13 cellular contexts compared by ENCODE assay signal in the genomic region with DNA sequence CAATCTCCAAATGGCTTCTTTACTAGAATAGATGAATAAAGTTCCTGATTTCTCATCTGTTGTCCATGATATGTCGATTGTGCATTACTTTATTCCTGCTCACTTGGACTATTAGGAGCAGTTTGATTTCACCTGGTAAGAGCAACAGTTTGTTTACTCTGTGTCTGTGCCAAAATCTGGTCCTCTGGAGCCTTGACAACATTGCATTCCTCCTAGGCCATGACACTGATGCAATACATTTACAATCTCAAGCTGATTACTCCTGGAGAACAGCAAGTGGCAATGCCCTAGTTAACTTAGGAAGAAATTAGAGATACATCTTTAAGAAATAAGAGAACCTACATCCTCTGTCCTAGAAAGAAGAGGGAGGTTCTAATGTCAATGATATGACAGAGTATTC.
DNase-seq lines count a peak whose midpoint lies in the region; ATAC-seq and TF ChIP-seq lines count a peak whose summit lies in the region.
"Had no signal": no experiment of that assay in that cellular context is flagged by ENCODE, and none has a peak within 500 bp of the region (broad histone marks: within the 10 kb centered on the region; RNA-seq: fewer than 3 reads in every experiment).

No MANE protein-coding gene starts in this region.

- TF ChIP-seq CTCF in LNCaP clone FGC (IDR thresholded peaks at IDR 0.05; ENCODE audit: control insufficient read depth, extremely low read depth, insufficient read depth): no peak
- no peak for TF ChIP-seq CTCF in astrocyte of the cerebellum (IDR thresholded peaks at IDR 0.05; ENCODE audit: low read depth, low read length, missing control alignments)
- TF ChIP-seq CTCF in left lung (IDR thresholded peaks at IDR 0.05): no peak
- TF ChIP-seq CTCF in Peyer's patch (IDR thresholded peaks at IDR 0.05): no peak

- H3K4me1 ChIP-seq in left lung: no peaks in the 10 kb centered on the region
- no peaks in the 10 kb centered on the region for H3K4me1 ChIP-seq in Peyer's patch
- H3K4me1 ChIP-seq: vagina had no signal

- H3K36me3 ChIP-seq in left lung (no peaks in the 10 kb centered on the region), Peyer's patch (no peaks in the 10 kb centered on the region)
- H3K36me3 ChIP-seq: vagina had no signal

- ATAC-seq in left lung: peak; percentile 78
- ATAC-seq: activated CD4-positive, CD25-positive, alpha-beta regulatory T cell treated with anti-CD3 and anti-CD28 coated beads, Interleukin-2, amount 50 U/mL, for 24 hours; effector memory CD8-positive, alpha-beta T cell had no signal

- in situ Hi-C loops in astrocyte of the cerebellum (cut with HindIII; ENCODE audit: low sequenced_read_pairs): no loop called here

- no peak overlapping the region for H3K4me3 ChIP-seq in LNCaP clone FGC (ENCODE audit: low read depth, low read length)
- H3K4me3 ChIP-seq in astrocyte of the cerebellum (ENCODE audit: low read depth, low read length): no peak overlapping the region
- no peak overlapping the region for H3K4me3 ChIP-seq in left lung
- no peak overlapping the region for H3K4me3 ChIP-seq in Peyer's patch
- H3K4me3 ChIP-seq: vagina had no signal

- no peaks in the 10 kb centered on the region for H3K27me3 ChIP-seq in left lung
- no peaks in the 10 kb centered on the region for H3K27me3 ChIP-seq in Peyer's patch
- H3K27me3 ChIP-seq: vagina had no signal

- no peak for TF ChIP-seq POLR2A in Peyer's patch (IDR thresholded peaks at IDR 0.05)

- H3K9me3 ChIP-seq in left lung (no peaks in the 10 kb centered on the region), Peyer's patch (no peaks in the 10 kb centered on the region)
- H3K9me3 ChIP-seq: vagina had no signal

- DNase-seq in A172 (ENCODE audit: low spot score): peak; percentile 8
- DNase-seq in LNCaP clone FGC (ENCODE audit: low read depth): peak; percentile 91
- peak; percentile 12 for DNase-seq in astrocyte of the cerebellum (ENCODE audit: low read depth)
- no peak for DNase-seq in left lung
- no peak for DNase-seq in pons (ENCODE audit: low spot score)
- DNase-seq in activated T-cell treated with anti-CD3 and anti-CD28 coated beads, Interleukin-2, amount 50 U/mL, for 48 hours: no peak
- no peak for DNase-seq in DMS153 (lab: John Stamatoyannopoulos, UW)
- no peak for DNase-seq in Peyer's patch
- DNase-seq: activated T-cell treated with anti-CD3 and anti-CD28 coated beads, Interleukin-2, amount 50 U/mL, for 1 hour; effector memory CD8-positive, alpha-beta T cell; NCI-H1436 had no signal

- H3K27ac ChIP-seq in left lung (no peak overlapping the region), Peyer's patch (no peak overlapping the region)
- H3K27ac ChIP-seq: vagina had no signal

- intact Hi-C loops in left lung (cut with DNase I): no loop called here

Comparison
In these comparisons a context has a peak if more than half of its experiments do, and no peak if none do; other contexts are left out.
1. DNase-seq: peak in A172 (single experiment), LNCaP clone FGC (single experiment) and astrocyte of the cerebellum (single experiment); none in left lung (0 of 2), pons (single experiment), activated T-cell treated with anti-CD3 and anti-CD28 coated beads, Interleukin-2, amount 50 U/mL, for 48 hours (0 of 2), DMS153 (single experiment) and Peyer's patch (0 of 3).